ENCODE assay signal across 8 cellular contexts in the genomic region with DNA sequence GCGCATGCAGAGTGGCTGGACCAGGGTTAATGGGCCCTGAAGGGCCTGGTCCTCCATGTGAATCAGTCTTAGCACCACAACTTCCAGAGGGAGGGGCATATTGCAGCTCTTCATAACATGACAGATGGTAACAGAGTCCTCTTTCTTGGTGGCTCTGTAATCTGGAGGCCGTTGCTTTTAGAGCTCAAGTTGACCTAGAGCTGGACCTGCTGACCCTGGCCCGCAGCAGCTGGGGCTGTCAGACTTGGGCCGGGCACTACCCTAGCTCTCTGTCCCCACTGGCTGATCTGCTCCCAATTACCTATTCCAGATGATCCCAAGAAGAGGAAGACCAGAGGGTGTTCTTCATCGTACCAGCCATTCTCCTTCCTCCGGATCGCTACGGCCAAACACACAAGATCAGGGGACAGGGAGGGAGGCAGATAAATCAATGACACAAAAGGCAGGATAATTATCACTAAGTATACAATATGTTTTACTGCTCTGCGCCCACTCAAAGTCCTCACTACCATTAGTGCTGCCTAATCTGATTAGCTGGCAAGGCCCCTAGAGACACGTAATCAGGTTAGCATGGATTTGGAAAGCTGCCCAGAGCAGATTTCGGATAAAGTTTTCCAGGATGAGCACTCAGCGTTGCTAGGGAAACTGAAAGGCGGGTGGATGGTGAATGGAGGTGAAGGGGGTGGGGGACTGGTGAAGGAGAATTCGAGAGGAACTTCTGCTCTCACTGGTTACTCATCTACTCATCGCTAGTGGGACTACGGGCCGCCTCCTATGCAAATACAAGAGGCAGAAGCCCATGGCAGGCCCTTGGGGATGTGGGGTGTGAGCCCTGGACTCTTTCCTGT.
DNase-seq lines count a peak whose midpoint lies in the region; ATAC-seq and TF ChIP-seq lines count a peak whose summit lies in the region.
"Had no signal": no experiment of that assay in that cellular context is flagged by ENCODE, and none has a peak within 500 bp of the region (broad histone marks: within the 10 kb centered on the region; RNA-seq: fewer than 3 reads in every experiment).

No MANE protein-coding gene starts in this region.

- H3K27ac ChIP-seq in HEK293 (ENCODE audit: extremely low read depth, low read depth, low read length) (peak overlapping the region; percentile 32; the same call in 1 of the 2 replicates), uterus (no peak overlapping the region), tibial nerve (no peak overlapping the region)
- H3K27ac ChIP-seq: right atrium auricular region had no signal

- H3K27me3 ChIP-seq in uterus (no peaks in the 10 kb centered on the region), tibial nerve (no peaks in the 10 kb centered on the region)
- H3K27me3 ChIP-seq: right atrium auricular region had no signal

- TF ChIP-seq EP300 in tibial nerve (IDR thresholded peaks at IDR 0.05), result no peak

- TF ChIP-seq POLR2A in uterus (IDR thresholded peaks at IDR 0.05) (no peak), tibial nerve (IDR thresholded peaks at IDR 0.05) (no peak)

- H3K4me1 ChIP-seq in HEK293 (ENCODE audit: control insufficient read depth, insufficient read depth, low read length), result peaks cover 11% of the 10 kb centered on the region
- no peaks in the 10 kb centered on the region for H3K4me1 ChIP-seq in uterus
- H3K4me1 ChIP-seq in tibial nerve, result peaks cover 0 to 13% (median 0%) of the 10 kb centered on the region in 4 donors

- POLR2A ChIA-PET in HEK293 (lab: Yijun Ruan, JAX), result interaction anchor here (0.5 to 1.5 kb wide), 3 partner anchors 10 to 106 kb away, joined by 5 read pairs; no protein-coding TSS in a partner anchor

- CTCF ChIA-PET in HEK293 (lab: Yijun Ruan, JAX), result interaction anchor here (0.7 to 2.0 kb wide), 4 partner anchors 44 to 122 kb away, joined by 3 to 10 read pairs (median 4); no protein-coding TSS in a partner anchor

- H3K36me3 ChIP-seq in HEK293 (ENCODE audit: control insufficient read depth in 2 of 2, insufficient read depth in 1 of 2, low read length in 2 of 2) (peaks cover 0 to 56% of the 10 kb centered on the region in 2 experiments; a peak in 1 of 3 replicates), uterus (no peaks in the 10 kb centered on the region), tibial nerve (peaks cover 0 to 73% (median 0%) of the 10 kb centered on the region in 3 donors)

- H3K4me3 ChIP-seq in HEK293 (ENCODE audit: low read depth, low read length) (no peak overlapping the region), uterus (no peak overlapping the region), tibial nerve (no peak overlapping the region)
- H3K4me3 ChIP-seq: right atrium auricular region had no signal

- H3K9me3 ChIP-seq in HEK293 (ENCODE audit: control insufficient read depth, insufficient read depth, low read depth, low read length), result no peaks in the 10 kb centered on the region
- no peaks in the 10 kb centered on the region for H3K9me3 ChIP-seq in uterus
- H3K9me3 ChIP-seq in tibial nerve, result no peaks in the 10 kb centered on the region
- H3K9me3 ChIP-seq: right atrium auricular region had no signal

- WGBS in tibial nerve, 2 donors, result 73 to 75% methylated on average over 16 to 17 of the region's 17 CpGs

- no peak for TF ChIP-seq CTCF in HEK293 (tag by site-specific recombination; IDR thresholded peaks at IDR 0.05)
- no peak for TF ChIP-seq CTCF in uterus (IDR thresholded peaks at IDR 0.05)
- TF ChIP-seq CTCF in tibial nerve (IDR thresholded peaks at IDR 0.05), result no peak

- ATAC-seq in GM19455 (IDR thresholded peaks at IDR 0.05; ENCODE audit: unreplicated experiment) (no peak), HG03354 (IDR thresholded peaks at IDR 0.05; ENCODE audit: poor library complexity, severe bottlenecking, unreplicated experiment) (no peak)

- peak; percentile 100 for DNase-seq in NCI-H69 (lab: John Stamatoyannopoulos, UW)
- DNase-seq in fibroblast of gingiva (ENCODE audit: low read depth), result peak; percentile 54
- DNase-seq in uterus, result peak; percentile 72 to 85
- no peak for DNase-seq in tibial nerve (ENCODE audit: low spot score in 2 of 2)

- intact Hi-C loops in uterus (cut with DNase I; ENCODE audit: low total_unique reads), result no loop called here

TF ChIP-seq in HEK293, 187 proteins besides CTCF, POLR2A, EP300 and RAD21 (continues in another document):
- peak; percentile 90 for TF ChIP-seq ZNF366 (tag by site-specific recombination; conservative IDR thresholded peaks at IDR 0.05)
- TF ChIP-seq ZNF426 (tag by site-specific recombination; IDR thresholded peaks at IDR 0.05), result no peak
- TF ChIP-seq ZNF791 (tag by site-specific recombination; IDR thresholded peaks at IDR 0.05), result no peak
- no peak for TF ChIP-seq ZNF354C (tag by site-specific recombination; IDR thresholded peaks at IDR 0.05; ENCODE audit: borderline replicate concordance, low read depth)
- TF ChIP-seq ZNF157 (tag by site-specific recombination; IDR thresholded peaks at IDR 0.05), result no peak
- peak; percentile 95 for TF ChIP-seq ZBTB17 (tag by site-specific recombination; IDR thresholded peaks at IDR 0.05)
- no peak for TF ChIP-seq SALL2 (tag by site-specific recombination; IDR thresholded peaks at IDR 0.05; ENCODE audit: borderline replicate concordance)
- TF ChIP-seq, protein P1, sequence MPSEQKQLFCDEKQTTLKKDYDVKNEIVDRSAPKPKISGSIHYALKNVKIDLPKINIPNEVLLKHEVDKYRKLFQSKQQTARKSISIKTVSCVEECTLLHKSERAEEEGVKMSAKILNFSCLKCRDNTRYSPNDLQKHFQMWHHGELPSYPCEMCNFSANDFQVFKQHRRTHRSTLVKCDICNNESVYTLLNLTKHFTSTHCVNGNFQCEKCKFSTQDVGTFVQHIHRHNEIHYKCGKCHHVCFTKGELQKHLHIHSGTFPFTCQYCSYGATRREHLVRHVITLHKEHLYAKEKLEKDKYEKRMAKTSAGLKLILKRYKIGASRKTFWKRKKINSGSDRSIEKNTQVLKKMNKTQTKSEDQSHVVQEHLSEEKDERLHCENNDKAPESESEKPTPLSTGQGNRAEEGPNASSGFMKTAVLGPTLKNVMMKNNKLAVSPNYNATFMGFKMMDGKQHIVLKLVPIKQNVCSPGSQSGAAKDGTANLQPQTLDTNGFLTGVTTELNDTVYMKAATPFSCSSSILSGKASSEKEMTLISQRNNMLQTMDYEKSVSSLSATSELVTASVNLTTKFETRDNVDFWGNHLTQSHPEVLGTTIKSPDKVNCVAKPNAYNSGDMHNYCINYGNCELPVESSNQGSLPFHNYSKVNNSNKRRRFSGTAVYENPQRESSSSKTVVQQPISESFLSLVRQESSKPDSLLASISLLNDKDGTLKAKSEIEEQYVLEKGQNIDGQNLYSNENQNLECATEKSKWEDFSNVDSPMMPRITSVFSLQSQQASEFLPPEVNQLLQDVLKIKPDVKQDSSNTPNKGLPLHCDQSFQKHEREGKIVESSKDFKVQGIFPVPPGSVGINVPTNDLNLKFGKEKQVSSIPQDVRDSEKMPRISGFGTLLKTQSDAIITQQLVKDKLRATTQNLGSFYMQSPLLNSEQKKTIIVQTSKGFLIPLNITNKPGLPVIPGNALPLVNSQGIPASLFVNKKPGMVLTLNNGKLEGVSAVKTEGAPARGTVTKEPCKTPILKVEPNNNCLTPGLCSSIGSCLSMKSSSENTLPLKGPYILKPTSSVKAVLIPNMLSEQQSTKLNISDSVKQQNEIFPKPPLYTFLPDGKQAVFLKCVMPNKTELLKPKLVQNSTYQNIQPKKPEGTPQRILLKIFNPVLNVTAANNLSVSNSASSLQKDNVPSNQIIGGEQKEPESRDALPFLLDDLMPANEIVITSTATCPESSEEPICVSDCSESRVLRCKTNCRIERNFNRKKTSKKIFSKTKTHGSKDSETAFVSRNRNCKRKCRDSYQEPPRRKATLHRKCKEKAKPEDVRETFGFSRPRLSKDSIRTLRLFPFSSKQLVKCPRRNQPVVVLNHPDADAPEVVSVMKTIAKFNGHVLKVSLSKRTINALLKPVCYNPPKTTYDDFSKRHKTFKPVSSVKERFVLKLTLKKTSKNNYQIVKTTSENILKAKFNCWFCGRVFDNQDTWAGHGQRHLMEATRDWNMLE (tag by site-specific recombination; conservative IDR thresholded peaks at IDR 0.05; ENCODE audit: low read depth), result peak; percentile 41; the same call in 1 of the 2 replicates
- TF ChIP-seq, protein P2, sequence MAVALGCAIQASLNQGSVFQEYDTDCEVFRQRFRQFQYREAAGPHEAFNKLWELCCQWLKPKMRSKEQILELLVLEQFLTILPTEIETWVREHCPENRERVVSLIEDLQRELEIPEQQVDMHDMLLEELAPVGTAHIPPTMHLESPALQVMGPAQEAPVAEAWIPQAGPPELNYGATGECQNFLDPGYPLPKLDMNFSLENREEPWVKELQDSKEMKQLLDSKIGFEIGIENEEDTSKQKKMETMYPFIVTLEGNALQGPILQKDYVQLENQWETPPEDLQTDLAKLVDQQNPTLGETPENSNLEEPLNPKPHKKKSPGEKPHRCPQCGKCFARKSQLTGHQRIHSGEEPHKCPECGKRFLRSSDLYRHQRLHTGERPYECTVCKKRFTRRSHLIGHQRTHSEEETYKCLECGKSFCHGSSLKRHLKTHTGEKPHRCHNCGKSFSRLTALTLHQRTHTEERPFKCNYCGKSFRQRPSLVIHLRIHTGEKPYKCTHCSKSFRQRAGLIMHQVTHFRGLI (tag by site-specific recombination; IDR thresholded peaks at IDR 0.05), result peak; percentile 64; the same call in 1 of the 2 replicates
- TF ChIP-seq ZSCAN23 (tag by site-specific recombination; IDR thresholded peaks at IDR 0.05), result peak; percentile 68
- TF ChIP-seq KLF10 (tag by site-specific recombination; IDR thresholded peaks at IDR 0.05), result peak; percentile 70; the same call in 1 of the 2 replicates
- peak; percentile 89 for TF ChIP-seq ZFHX2 (tag by site-specific recombination; conservative IDR thresholded peaks at IDR 0.05)
- no peak for TF ChIP-seq RBAK (tag by site-specific recombination; IDR thresholded peaks at IDR 0.05)
- no peak for TF ChIP-seq ZNF169 (tag by site-specific recombination; IDR thresholded peaks at IDR 0.05)
- no peak; the same call in 1 of the 2 replicates for TF ChIP-seq ZNF561 (tag by site-specific recombination; IDR thresholded peaks at IDR 0.05; ENCODE audit: borderline replicate concordance)
- TF ChIP-seq ZNF311 (tag by site-specific recombination; IDR thresholded peaks at IDR 0.05; ENCODE audit: borderline replicate concordance), result no peak
- TF ChIP-seq ZNF302 (tag by site-specific recombination; IDR thresholded peaks at IDR 0.05; ENCODE audit: low read depth), result peak; percentile 91
- no peak for TF ChIP-seq HOXC10 (CRISPR knock-in tag; IDR thresholded peaks at IDR 0.05)
- TF ChIP-seq ZNF221 (tag by site-specific recombination; IDR thresholded peaks at IDR 0.05; ENCODE audit: borderline replicate concordance), result no peak

Comparison
In these comparisons a context has a peak if more than half of its experiments do, and no peak if none do; other contexts are left out.
1. DNase-seq: peak in NCI-H69 (single experiment), fibroblast of gingiva (single experiment) and uterus (2 of 2); none in tibial nerve (0 of 2).